ENCODE assay signal across 21 cellular contexts in the genomic region with DNA sequence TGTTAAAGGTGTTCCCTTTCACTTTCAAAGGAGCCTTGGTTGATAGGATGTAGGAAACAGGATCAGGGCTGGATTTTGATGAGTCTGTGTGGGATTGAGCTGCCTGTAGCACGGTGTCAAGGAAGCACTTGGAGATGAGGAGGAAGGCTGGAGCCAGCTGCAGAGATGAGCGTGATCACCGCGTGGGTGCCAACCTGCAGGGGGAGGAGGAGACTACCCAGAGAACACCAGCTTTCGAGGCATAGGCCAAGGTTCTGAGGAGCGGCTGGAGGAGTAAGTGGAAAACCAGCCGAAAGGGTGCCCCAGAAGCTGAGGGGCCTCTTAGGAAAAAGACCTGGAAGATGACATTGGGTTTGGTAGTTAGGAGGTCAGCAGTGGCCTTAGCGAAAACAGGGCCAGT.
"Had no signal": no experiment of that assay in that cellular context is flagged by ENCODE, and none has a peak within 500 bp of the region (broad histone marks: within the 10 kb centered on the region; RNA-seq: fewer than 3 reads in every experiment).

No MANE protein-coding gene starts in this region.

- H3K4me1 Mint-ChIP-seq: activated CD4-positive, alpha-beta T cell treated with anti-CD3 and anti-CD28 coated beads for 36 hours; natural killer cell had no signal

- H3K36me3 Mint-ChIP-seq: activated naive CD4-positive, alpha-beta T cell treated with anti-CD3 and anti-CD28 coated beads, Interleukin-2, amount 50 U/mL, for 72 hours; natural killer cell had no signal

- DNase-seq: activated CD4-positive, alpha-beta T cell treated with anti-CD3 and anti-CD28 coated beads for 36 hours; activated CD8-positive, alpha-beta memory T cell treated with anti-CD3 and anti-CD28 coated beads, Interleukin-2, amount 50 U/mL, for 48 hours; activated gamma-delta T cell; activated T-cell treated with anti-CD3 and anti-CD28 coated beads, Interleukin-2, amount 50 U/mL, for 72 hours; body of pancreas; central memory CD4-positive, alpha-beta T cell; foreskin fibroblast; hypothalamus; kidney; left lung; natural killer cell; ovary; sigmoid colon; stimulated activated CD4-positive, alpha-beta T cell treated with anti-CD3 and anti-CD28 coated beads, Interleukin-12 subunit alpha, Interleukin-12 subunit beta, amount 100 ng/mL, for 4 hours; stimulated activated CD4-positive, alpha-beta T cell treated with anti-CD3 and anti-CD28 coated beads, Interleukin-2, amount 100 ng/mL, for 24 hours; stomach; T-helper 17 cell; testis; WERI-Rb-1 had no signal

- H3K4me3 ChIP-seq: body of pancreas, coronary artery, left lung, ovary, sigmoid colon, stomach, testis had no signal

- H3K27me3 ChIP-seq: body of pancreas, left lung, ovary, sigmoid colon, stomach, testis had no signal

- H3K36me3 ChIP-seq: left lung, ovary, sigmoid colon, stomach, WERI-Rb-1 had no signal

- H3K4me3 Mint-ChIP-seq: activated CD4-positive, alpha-beta T cell treated with anti-CD3 and anti-CD28 coated beads for 36 hours; activated T-cell treated with anti-CD3 and anti-CD28 coated beads, Interleukin-2, amount 50 U/mL, for 72 hours; natural killer cell; T-helper 17 cell had no signal

- H3K27me3 Mint-ChIP-seq: activated CD4-positive, alpha-beta T cell treated with anti-CD3 and anti-CD28 coated beads for 36 hours had no signal

- H3K27ac Mint-ChIP-seq: activated CD4-positive, alpha-beta T cell treated with anti-CD3 and anti-CD28 coated beads for 36 hours; activated T-cell treated with anti-CD3 and anti-CD28 coated beads, Interleukin-2, amount 50 U/mL, for 72 hours; natural killer cell; T-helper 17 cell had no signal

- H3K4me1 ChIP-seq: testis had no signal

- H3K9me3 ChIP-seq: body of pancreas, left lung, ovary, sigmoid colon, stomach, testis had no signal

- H3K27ac ChIP-seq: body of pancreas, left lung, ovary, sigmoid colon, stomach, testis, WERI-Rb-1 had no signal

- ATAC-seq: activated CD4-positive, alpha-beta T cell treated with anti-CD3 and anti-CD28 coated beads for 36 hours; activated naive CD4-positive, alpha-beta T cell treated with anti-CD3 and anti-CD28 coated beads, Interleukin-2, amount 50 U/mL, for 72 hours; activated T-cell treated with anti-CD3 and anti-CD28 coated beads, Interleukin-2, amount 50 U/mL, for 72 hours; body of pancreas; left lung; natural killer cell; T-helper 17 cell had no signal

- H3K9me3 Mint-ChIP-seq: activated naive CD4-positive, alpha-beta T cell treated with anti-CD3 and anti-CD28 coated beads, Interleukin-2, amount 50 U/mL, for 72 hours; activated T-cell treated with anti-CD3 and anti-CD28 coated beads, Interleukin-2, amount 50 U/mL, for 72 hours; natural killer cell had no signal
